23 cellular contexts compared by ENCODE assay signal in the genomic region with DNA sequence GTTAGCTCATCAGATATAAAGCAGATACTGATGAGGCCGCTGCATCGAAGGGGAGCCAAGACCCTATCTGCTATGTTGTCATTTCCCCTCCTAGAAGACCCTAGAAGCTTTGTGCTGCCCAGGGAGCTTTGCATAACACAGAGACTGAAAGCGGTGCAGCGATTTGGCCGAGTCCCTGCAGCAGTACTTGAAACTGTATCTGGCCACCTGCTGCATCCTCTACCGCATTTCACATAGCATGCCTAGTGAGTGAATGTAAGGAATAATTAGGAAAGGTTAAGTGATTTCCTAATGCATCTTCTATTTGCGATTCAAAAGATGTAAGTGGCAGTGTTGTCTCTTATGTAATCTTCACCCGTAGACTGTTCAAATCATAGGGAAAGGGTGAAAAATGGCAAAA.
DNase-seq lines count a peak whose midpoint lies in the region; ATAC-seq and TF ChIP-seq lines count a peak whose summit lies in the region.
"Had no signal": no experiment of that assay in that cellular context is flagged by ENCODE, and none has a peak within 500 bp of the region (broad histone marks: within the 10 kb centered on the region; RNA-seq: fewer than 3 reads in every experiment).

No MANE protein-coding gene starts in this region.

- TF ChIP-seq CTCF in GM12865 (IDR thresholded peaks at IDR 0.05; ENCODE audit: insufficient read depth, low read depth, low read length, missing control alignments) = no peak
- no peak for TF ChIP-seq CTCF in GM13976 (IDR thresholded peaks at IDR 0.05; ENCODE audit: borderline replicate concordance, control extremely low read depth, extremely low read depth, insufficient read depth, missing control alignments)
- TF ChIP-seq CTCF in transverse colon (IDR thresholded peaks at IDR 0.05) = no peak

- DNase-seq in NCI-H1436 (lab: John Stamatoyannopoulos, UW) = peak; percentile 2
- DNase-seq in NCI-H1436 treated with DMSO at 0.1 percent for 48 hours (lab: John Stamatoyannopoulos, UW) = no peak
- peak; percentile 24 for DNase-seq in GM12865 (ENCODE audit: low read depth)
- peak; percentile 9 for DNase-seq in NCI-H69 (lab: John Stamatoyannopoulos, UW)
- DNase-seq in iPS DF 6.9 (ENCODE audit: low read depth, low spot score) = peak; percentile 33
- DNase-seq in GM13976 (ENCODE audit: low spot score) = no peak
- no peak for DNase-seq in transverse colon
- DNase-seq: ACHN; CD4-positive, alpha-beta T cell; COR-L47; DMS79; GOT3; MV-4-11; NCI-H2029 treated with DMSO at 0.1 percent for 48 hours; NCI-H226; NCI-H524 treated with DMSO at 0.1 percent for 48 hours; NK-92 treated with Interleukin-12 subunit alpha and Interleukin-12 subunit beta, amount 100 ng/mL, for 24 hours; SIG-M5; SK-N-SH had no signal

- no peak overlapping the region for H3K27ac ChIP-seq in iPS DF 6.9 (ENCODE audit: low read length)
- H3K27ac ChIP-seq in transverse colon = no peak overlapping the region
- H3K27ac ChIP-seq: 22Rv1, BLaER1 had no signal

- in situ Hi-C loops in GM13976 (cut with MboI; ENCODE audit: low sequenced_read_pairs, unreplicated experiment) = no loop called here
- in situ Hi-C loops in transverse colon (cut with MboI; ENCODE audit: low pct_ligation_motif_present in 1 of 4, low pct_unique_long_range_greater_than_20kb in 1 of 4, low sequenced_read_pairs in 3 of 4) = no loop called here

- no peak for TF ChIP-seq POLR2A in transverse colon (IDR thresholded peaks at IDR 0.05)

- TF ChIP-seq EP300 in transverse colon (IDR thresholded peaks at IDR 0.05; ENCODE audit: low read depth) = no peak

- intact Hi-C loops in transverse colon (cut with DNase I; ENCODE audit: low total_unique reads) = no loop called here

- no CpG with 5 or more reads among the region's 8 CpGs for WGBS in iPS DF 6.9 (ENCODE audit: insufficient coverage, insufficient read length)
- WGBS in transverse colon (ENCODE audit: low coverage in 1 of 2), 2 donors = 87 to 98% methylated on average over 3 to 8 of the region's 8 CpGs

- H3K4me3 ChIP-seq in GM12865 (ENCODE audit: low read depth, low read length) (no peak overlapping the region), iPS DF 6.9 (ENCODE audit: low read length) (no peak overlapping the region), transverse colon (no peak overlapping the region)
- H3K4me3 ChIP-seq: BLaER1 had no signal

- H3K4me1 ChIP-seq in iPS DF 6.9 (ENCODE audit: control insufficient read depth, insufficient read depth, low read length) = peaks cover 2% of the 10 kb centered on the region; the same call in 1 of the 2 replicates
- H3K4me1 ChIP-seq in transverse colon = peaks cover 0 to 14% (median 3%) of the 10 kb centered on the region in 4 donors

- no peak for ATAC-seq in GM21367 (IDR thresholded peaks at IDR 0.05; ENCODE audit: unreplicated experiment)
- ATAC-seq: Panc1 had no signal

- no peaks in the 10 kb centered on the region for H3K27me3 ChIP-seq in iPS DF 6.9 (ENCODE audit: control insufficient read depth, insufficient read depth, low read length)
- no peaks in the 10 kb centered on the region for H3K27me3 ChIP-seq in transverse colon
- H3K27me3 ChIP-seq: BLaER1 had no signal

- H3K9me3 ChIP-seq in iPS DF 6.9 (ENCODE audit: control insufficient read depth, insufficient read depth, low read length) = no peaks in the 10 kb centered on the region
- H3K9me3 ChIP-seq in transverse colon = no peaks in the 10 kb centered on the region
- H3K9me3 ChIP-seq: BLaER1, SK-N-SH had no signal

- no peaks in the 10 kb centered on the region for H3K36me3 ChIP-seq in iPS DF 6.9 (ENCODE audit: control insufficient read depth, insufficient read depth, low read length)
- H3K36me3 ChIP-seq in transverse colon = no peaks in the 10 kb centered on the region
- H3K36me3 ChIP-seq: BLaER1 had no signal

Comparison
In these comparisons a context has a peak if more than half of its experiments do, and no peak if none do; other contexts are left out.
1. DNase-seq: peak in NCI-H1436 (single experiment), GM12865 (single experiment), NCI-H69 (single experiment) and iPS DF 6.9 (single experiment); none in NCI-H1436 treated with DMSO at 0.1 percent for 48 hours (single experiment), GM13976 (single experiment) and transverse colon (single experiment).